In genomic region chr22:41240377-41241132, GRCh38 we compare ENCODE assay signal across 1 cellular context.
TF ChIP-seq lines count a peak whose summit lies in the region.

Gene CHADL (minus strand): TSS chr22:41240931. CDS start chr22:41240881, 50 bp downstream.

TF ChIP-seq in HepG2, 621 proteins besides CTCF, POLR2A, EP300 and RAD21 (continued from another document and continues in another):
- TF ChIP-seq ZNF574 (CRISPR knock-in tag; IDR thresholded peaks at IDR 0.05): 0 out of 2 replicates have a peak, but pooled peaks have one; percentile 3
- TF ChIP-seq GABPB1 (CRISPR knock-in tag; IDR thresholded peaks at IDR 0.05): peak; percentile 51; the same call in 1 of the 2 replicates
- no peak for TF ChIP-seq ZNF180 (CRISPR knock-in tag; IDR thresholded peaks at IDR 0.05; ENCODE audit: borderline replicate concordance, low read depth)
- TF ChIP-seq AKAP8 (CRISPR knock-in tag; IDR thresholded peaks at IDR 0.05): no peak
- no peak for TF ChIP-seq NFE2L1 (CRISPR knock-in tag; IDR thresholded peaks at IDR 0.05; ENCODE audit: borderline replicate concordance)
- TF ChIP-seq ZNF383 (CRISPR knock-in tag; IDR thresholded peaks at IDR 0.05; ENCODE audit: borderline replicate concordance): no peak
- no peak; the same call in 1 of the 2 replicates for TF ChIP-seq KDM3A (CRISPR knock-in tag; IDR thresholded peaks at IDR 0.05; ENCODE audit: low read depth)
- TF ChIP-seq MXI1 (IDR thresholded peaks at IDR 0.05; ENCODE audit: borderline replicate concordance, low read depth, low read length): 0 out of 3 replicates have a peak, but pooled peaks have one; percentile 9
- no peak for TF ChIP-seq HOXA3 (CRISPR knock-in tag; IDR thresholded peaks at IDR 0.05)
- 0 out of 2 replicates have a peak, but pooled peaks have one; percentile 3 for TF ChIP-seq ZNF770 (CRISPR knock-in tag; IDR thresholded peaks at IDR 0.05)
- peak; percentile 83 for TF ChIP-seq MXD1 (CRISPR knock-in tag; IDR thresholded peaks at IDR 0.05)
- TF ChIP-seq ZBTB38 (CRISPR knock-in tag; IDR thresholded peaks at IDR 0.05): no peak
- TF ChIP-seq TFAP4 (IDR thresholded peaks at IDR 0.05; ENCODE audit: borderline replicate concordance, low read depth): peak; percentile 73; the same call in 1 of the 2 replicates
- TF ChIP-seq SOX6 (IDR thresholded peaks at IDR 0.05): no peak
- peak; percentile 45; the same call in 1 of the 2 replicates for TF ChIP-seq SOX6 (CRISPR knock-in tag; IDR thresholded peaks at IDR 0.05)
- TF ChIP-seq ZNF564 (CRISPR knock-in tag; IDR thresholded peaks at IDR 0.05): no peak
- no peak for TF ChIP-seq ZNF34 (CRISPR knock-in tag; IDR thresholded peaks at IDR 0.05; ENCODE audit: borderline replicate concordance)
- TF ChIP-seq POLR2G (IDR thresholded peaks at IDR 0.05; ENCODE audit: low read depth, low read length): peak; percentile 53; the same call in 1 of the 2 replicates
- peak; percentile 90 for TF ChIP-seq ZFX (CRISPR knock-in tag; IDR thresholded peaks at IDR 0.05; ENCODE audit: low read depth)
- TF ChIP-seq HMGXB4 (CRISPR knock-in tag; IDR thresholded peaks at IDR 0.05; ENCODE audit: borderline replicate concordance in 1 of 2, low read depth in 1 of 2): peak in 1 of 2 experiments; percentile 80; a peak in 2 of 4 replicates
- no peak for TF ChIP-seq GABPA (IDR thresholded peaks at IDR 0.05; ENCODE audit: low read depth, low read length)
- TF ChIP-seq GABPA (CRISPR knock-in tag; IDR thresholded peaks at IDR 0.05; ENCODE audit: low read depth): no peak; the same call in 1 of the 2 replicates
- TF ChIP-seq ZBTB43 (CRISPR knock-in tag; conservative IDR thresholded peaks at IDR 0.05): no peak
- TF ChIP-seq PITX1 (CRISPR knock-in tag; IDR thresholded peaks at IDR 0.05): peak; percentile 23; the same call in 1 of the 2 replicates
- TF ChIP-seq THAP7 (CRISPR knock-in tag; IDR thresholded peaks at IDR 0.05): no peak
- TF ChIP-seq ZNF503 (CRISPR knock-in tag; IDR thresholded peaks at IDR 0.05): 0 out of 2 replicates have a peak, but pooled peaks have one; percentile 28
- 0 out of 2 replicates have a peak, but pooled peaks have one; percentile 34 for TF ChIP-seq ELF3 (CRISPR knock-in tag; IDR thresholded peaks at IDR 0.05)
- no peak for TF ChIP-seq ZNF704 (CRISPR knock-in tag; IDR thresholded peaks at IDR 0.05; ENCODE audit: borderline replicate concordance)
- TF ChIP-seq HNRNPLL (IDR thresholded peaks at IDR 0.05; ENCODE audit: low read depth, low read length, poor library complexity, severe bottlenecking): peak; percentile 54
- TF ChIP-seq ZNF800 (CRISPR knock-in tag; IDR thresholded peaks at IDR 0.05): no peak
- TF ChIP-seq ZFP82 (CRISPR knock-in tag; IDR thresholded peaks at IDR 0.05; ENCODE audit: borderline replicate concordance): no peak
- no peak; the same call in 1 of the 2 replicates for TF ChIP-seq ZNF253 (CRISPR knock-in tag; IDR thresholded peaks at IDR 0.05; ENCODE audit: borderline replicate concordance)
- TF ChIP-seq TBX2 (CRISPR knock-in tag; IDR thresholded peaks at IDR 0.05; ENCODE audit: borderline replicate concordance): peak; percentile 65
- no peak for TF ChIP-seq JARID2 (CRISPR knock-in tag; IDR thresholded peaks at IDR 0.05; ENCODE audit: insufficient replicate concordance)
- TF ChIP-seq RBFOX2 (IDR thresholded peaks at IDR 0.05; ENCODE audit: low read depth, low read length): peak; percentile 58; the same call in 1 of the 2 replicates
- no peak for TF ChIP-seq HNF1A (IDR thresholded peaks at IDR 0.05; ENCODE audit: low read depth)
- TF ChIP-seq HNF1A (CRISPR knock-in tag; IDR thresholded peaks at IDR 0.05; ENCODE audit: borderline replicate concordance): peak; percentile 40; the same call in 1 of the 2 replicates
